Comparison of ENCODE assay signal across 13 cellular contexts in genomic region chr17:66002807-66003206, GRCh38.
"Had no signal": no experiment of that assay in that cellular context is flagged by ENCODE, and none has a peak within 500 bp of the region (broad histone marks: within the 10 kb centered on the region; RNA-seq: fewer than 3 reads in every experiment).

No MANE protein-coding gene starts in this region.

- H3K9me3 ChIP-seq: upper lobe of left lung had no signal

- H3K4me3 Mint-ChIP-seq: activated CD8-positive, alpha-beta memory T cell treated with anti-CD3 and anti-CD28 coated beads, Interleukin-2, amount 10 ng/mL, durations not matched to agents 7 days and 5 days; activated naive CD4-positive, alpha-beta T cell treated with anti-CD3 and anti-CD28 coated beads, Interleukin-2, amount 50 U/mL, for 24 hours; activated T-cell treated with anti-CD3 and anti-CD28 coated beads, Interleukin-2, amount 50 U/mL, for 24 hours; nephron progenitor cell had no signal

- DNase-seq: activated CD4-positive, alpha-beta T cell treated with anti-CD3 and anti-CD28 coated beads, Interleukin-2, amount 50 U/mL, for 48 hours; activated CD8-positive, alpha-beta memory T cell treated with anti-CD3 and anti-CD28 coated beads, Interleukin-2, amount 10 ng/mL, durations not matched to agents 7 days and 5 days; activated effector memory CD4-positive, alpha-beta T cell treated with Interleukin-2 at 50 U/mL for 16 hours; activated T-cell treated with anti-CD3 and anti-CD28 coated beads, Interleukin-2, amount 50 U/mL, for 24 hours; left colon; mesendoderm; nephron progenitor cell; stimulated activated CD4-positive, alpha-beta T cell treated with anti-CD3 and anti-CD28 coated beads, Interleukin-4, amount 100 ng/mL, for 1 hour; stimulated activated CD8-positive, alpha-beta memory T cell treated with anti-CD3 and anti-CD28 coated beads, Interleukin-4, amount 100 ng/mL, for 48 hours; stimulated activated naive CD8-positive, alpha-beta T cell treated with anti-CD3 and anti-CD28 coated beads, Interleukin-15, Interleukin-2, amounts not matched to agents 100 U/mL and 50 U/mL, for 24 hours; upper lobe of left lung had no signal

- H3K27me3 ChIP-seq: upper lobe of left lung had no signal

- H3K4me3 ChIP-seq: upper lobe of left lung had no signal

- H3K36me3 Mint-ChIP-seq: activated CD8-positive, alpha-beta memory T cell treated with anti-CD3 and anti-CD28 coated beads, Interleukin-2, amount 10 ng/mL, durations not matched to agents 7 days and 5 days had no signal

- H3K4me1 Mint-ChIP-seq: activated CD8-positive, alpha-beta memory T cell treated with anti-CD3 and anti-CD28 coated beads, Interleukin-2, amount 10 ng/mL, durations not matched to agents 7 days and 5 days; nephron progenitor cell had no signal

- ATAC-seq: activated CD4-positive, CD25-positive, alpha-beta regulatory T cell treated with anti-CD3 and anti-CD28 coated beads, Interleukin-2, amount 50 U/mL, for 24 hours; activated CD8-positive, alpha-beta memory T cell treated with anti-CD3 and anti-CD28 coated beads, Interleukin-2, amount 10 ng/mL, durations not matched to agents 7 days and 5 days; left colon; stimulated activated naive CD8-positive, alpha-beta T cell treated with anti-CD3 and anti-CD28 coated beads, Interleukin-15, Interleukin-2, amounts not matched to agents 100 U/mL and 50 U/mL, for 24 hours had no signal

- H3K27ac ChIP-seq: upper lobe of left lung had no signal

- H3K27ac Mint-ChIP-seq: activated CD8-positive, alpha-beta memory T cell treated with anti-CD3 and anti-CD28 coated beads, Interleukin-2, amount 10 ng/mL, durations not matched to agents 7 days and 5 days; activated naive CD4-positive, alpha-beta T cell treated with anti-CD3 and anti-CD28 coated beads, Interleukin-2, amount 50 U/mL, for 24 hours; activated T-cell treated with anti-CD3 and anti-CD28 coated beads, Interleukin-2, amount 50 U/mL, for 24 hours; nephron progenitor cell had no signal

- H3K9me3 Mint-ChIP-seq: activated naive CD4-positive, alpha-beta T cell treated with anti-CD3 and anti-CD28 coated beads, Interleukin-2, amount 50 U/mL, for 24 hours; activated T-cell treated with anti-CD3 and anti-CD28 coated beads, Interleukin-2, amount 50 U/mL, for 24 hours had no signal

- H3K36me3 ChIP-seq: upper lobe of left lung had no signal

- H3K27me3 Mint-ChIP-seq: activated CD8-positive, alpha-beta memory T cell treated with anti-CD3 and anti-CD28 coated beads, Interleukin-2, amount 10 ng/mL, durations not matched to agents 7 days and 5 days; activated naive CD4-positive, alpha-beta T cell treated with anti-CD3 and anti-CD28 coated beads, Interleukin-2, amount 50 U/mL, for 24 hours had no signal
